1 cellular context compared by ENCODE assay signal in genomic region chr22:37566329-37566837, GRCh38.
TF ChIP-seq lines count a peak whose summit lies in the region.

No MANE protein-coding gene starts in this region.

TF ChIP-seq in WTC11, 78 proteins besides CTCF, POLR2A, EP300 and RAD21 (continued from another document):
- TF ChIP-seq STAT6 (CRISPR knock-in tag; conservative IDR thresholded peaks at IDR 0.05; ENCODE audit: low read depth) (no peak), KAT7 (CRISPR knock-in tag; IDR thresholded peaks at IDR 0.05; ENCODE audit: borderline replicate concordance) (no peak), RELA (CRISPR knock-in tag; IDR thresholded peaks at IDR 0.05; ENCODE audit: borderline replicate concordance) (no peak), ZNF317 (CRISPR knock-in tag; IDR thresholded peaks at IDR 0.05; ENCODE audit: borderline replicate concordance, low read depth) (no peak), ATF2 (CRISPR knock-in tag; IDR thresholded peaks at IDR 0.05; ENCODE audit: borderline replicate concordance, low read depth) (no peak)
TF ChIP-seq in WTC11: peak in this region for 0.
